ENCODE assay signal across 10 cellular contexts in the genomic region with DNA sequence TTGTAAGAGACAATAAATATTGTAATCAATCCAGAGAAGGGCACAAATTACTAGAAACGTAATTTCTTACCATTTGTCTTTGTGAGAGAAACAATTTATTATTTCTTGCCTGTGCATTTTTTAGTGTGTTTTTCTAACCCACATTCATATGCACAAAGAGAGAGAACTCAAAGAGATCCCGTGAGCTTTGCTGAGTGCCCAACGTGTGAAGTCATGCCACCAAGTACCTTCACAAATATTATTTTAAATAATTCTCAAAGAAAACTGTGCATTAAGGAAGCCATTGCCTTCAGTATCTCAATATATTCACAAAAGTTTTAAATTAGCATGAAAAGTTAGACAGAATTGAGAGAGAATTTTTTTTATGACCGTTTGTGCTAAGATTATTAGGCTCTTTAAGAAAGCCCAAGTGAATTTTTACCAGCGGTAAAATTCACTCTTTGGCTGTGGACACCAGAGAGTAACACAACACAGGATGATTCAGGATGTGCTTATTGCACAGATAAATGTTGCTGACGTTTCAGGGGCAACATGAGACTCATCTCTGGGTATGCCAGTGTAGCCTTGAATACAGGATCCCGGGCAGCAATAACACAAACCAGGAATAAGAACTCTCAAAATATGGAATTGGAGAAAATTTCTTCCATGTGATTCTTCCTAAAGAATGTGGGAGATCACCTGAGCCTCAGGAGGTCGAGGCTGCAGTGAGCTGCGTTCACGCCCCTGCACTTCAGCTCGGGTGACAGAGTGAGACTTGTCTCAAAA. TPM values are rescaled to one million over a fixed set of nuclear protein-coding genes. Genes with fewer than 3 reads are reported as not detected.
DNase-seq lines count a peak whose midpoint lies in the region; ATAC-seq and TF ChIP-seq lines count a peak whose summit lies in the region.
"Had no signal": no experiment of that assay in that cellular context is flagged by ENCODE, and none has a peak within 500 bp of the region (broad histone marks: within the 10 kb centered on the region; RNA-seq: fewer than 3 reads in every experiment).

No MANE protein-coding gene starts in this region.

- no peaks in the 10 kb centered on the region for H3K27me3 ChIP-seq in DND-41 (ENCODE audit: insufficient read depth, low read length, poor library complexity)
- H3K27me3 ChIP-seq in OCI-LY1 (ENCODE audit: insufficient read depth, low read length): no peaks in the 10 kb centered on the region
- H3K27me3 ChIP-seq in duodenal mucosa (ENCODE audit: control insufficient read depth in 1 of 2, insufficient read depth in 2 of 2, low read length in 2 of 2): no peaks in the 10 kb centered on the region
- H3K27me3 ChIP-seq in gastrocnemius medialis: no peaks in the 10 kb centered on the region

- H3K4me2 ChIP-seq in DND-41 (ENCODE audit: insufficient read depth, low read length) (peak overlapping the region; percentile 89), OCI-LY1 (ENCODE audit: low read length) (peak overlapping the region; percentile 94)

- H2AFZ ChIP-seq in DND-41 (ENCODE audit: low read depth, low read length): no peak overlapping the region
- H2AFZ ChIP-seq in OCI-LY1 (ENCODE audit: low read length): no peak overlapping the region

- no peak for TF ChIP-seq POLR2A in gastrocnemius medialis (IDR thresholded peaks at IDR 0.05)

- peaks cover 52% of the 10 kb centered on the region for H3K36me3 ChIP-seq in DND-41 (ENCODE audit: insufficient read depth, low read length)
- peaks cover 42% of the 10 kb centered on the region; the same call in 1 of the 2 replicates for H3K36me3 ChIP-seq in OCI-LY1 (ENCODE audit: insufficient read depth, low read length)
- no peaks in the 10 kb centered on the region for H3K36me3 ChIP-seq in duodenal mucosa (ENCODE audit: control insufficient read depth in 1 of 2, insufficient read depth in 2 of 2, low read length in 2 of 2)
- no peaks in the 10 kb centered on the region for H3K36me3 ChIP-seq in gastrocnemius medialis

- intact Hi-C loops in gastrocnemius medialis (cut with DNase I; ENCODE audit: low total_unique reads): no loop called here

- ATAC-seq in DND-41 (ENCODE audit: insufficient read depth, low read depth): no peak
- no peak for ATAC-seq in gastrocnemius medialis
- ATAC-seq in GM21447 (IDR thresholded peaks at IDR 0.05; ENCODE audit: unreplicated experiment): no peak
- no peak for ATAC-seq in HG03025 (IDR thresholded peaks at IDR 0.05; ENCODE audit: low FRiP score, unreplicated experiment)

- no peak for TF ChIP-seq CTCF in DND-41 (IDR thresholded peaks at IDR 0.05; ENCODE audit: borderline replicate concordance, extremely low read depth, low read length, poor library complexity, severe bottlenecking)
- no peak for TF ChIP-seq CTCF in OCI-LY1 (IDR thresholded peaks at IDR 0.05; ENCODE audit: low read length)
- no peak for TF ChIP-seq CTCF in gastrocnemius medialis (IDR thresholded peaks at IDR 0.05 in 4 of 5, conservative IDR thresholded peaks at IDR 0.05 in 1 of 5)

- peaks cover 8% of the 10 kb centered on the region; the same call in 1 of the 2 replicates for H3F3A ChIP-seq in OCI-LY1 (ENCODE audit: insufficient read depth, low read length)

- H3K9me3 ChIP-seq in DND-41 (ENCODE audit: insufficient read depth, low read length, severe bottlenecking): no peaks in the 10 kb centered on the region
- no peaks in the 10 kb centered on the region for H3K9me3 ChIP-seq in OCI-LY1 (ENCODE audit: low read length)
- H3K9me3 ChIP-seq in duodenal mucosa (ENCODE audit: control insufficient read depth in 1 of 2, low read length in 2 of 2): no peaks in the 10 kb centered on the region
- no peaks in the 10 kb centered on the region for H3K9me3 ChIP-seq in gastrocnemius medialis

- H3K9ac ChIP-seq in DND-41 (ENCODE audit: low read depth, low read length) (peak overlapping the region; percentile 78), OCI-LY1 (ENCODE audit: low read length) (peak overlapping the region; percentile 88), duodenal mucosa (ENCODE audit: low read depth in 1 of 2, low read length in 2 of 2) (peak overlapping the region in 1 of 2 donors; percentile 58)

- H3K27ac ChIP-seq in DND-41 (ENCODE audit: low read length): peak overlapping the region; percentile 87
- H3K27ac ChIP-seq in OCI-LY1 (ENCODE audit: low read depth, low read length, poor library complexity, severe bottlenecking): peak overlapping the region; percentile 97
- peak overlapping the region; percentile 45 for H3K27ac ChIP-seq in duodenal mucosa (ENCODE audit: low read depth, low read length)
- H3K27ac ChIP-seq in gastrocnemius medialis: peak overlapping the region; percentile 66 to 72 (median 69)

- in situ Hi-C loops in gastrocnemius medialis (cut with MboI; ENCODE audit: low sequenced_read_pairs in 4 of 4): no loop called here

- DNase-seq in DND-41 (no peak), gastrocnemius medialis (no peak), mesenteric fat pad (ENCODE audit: low spot score) (no peak), superior temporal gyrus (ENCODE audit: extremely low spot score) (no peak)
- DNase-seq: EL, nephron progenitor cell had no signal

- no peaks in the 10 kb centered on the region for H3K9me2 ChIP-seq in OCI-LY1 (ENCODE audit: low read depth, low read length)

- peaks cover 37% of the 10 kb centered on the region for H4K20me1 ChIP-seq in DND-41 (ENCODE audit: insufficient read depth, low read length)
- H4K20me1 ChIP-seq in OCI-LY1 (ENCODE audit: insufficient read depth, low read length): no peaks in the 10 kb centered on the region

- peak overlapping the region; percentile 41 to 77; a peak in 3 of 4 replicates for H3K4me3 ChIP-seq in DND-41 (ENCODE audit: low read depth in 1 of 2, low read length in 2 of 2)
- H3K4me3 ChIP-seq in OCI-LY1 (ENCODE audit: low read depth, low read length, poor library complexity, severe bottlenecking): peak overlapping the region; percentile 87
- H3K4me3 ChIP-seq in duodenal mucosa (ENCODE audit: low read depth in 1 of 2, low read length in 2 of 2): peak overlapping the region; percentile 74 to 76
- H3K4me3 ChIP-seq in gastrocnemius medialis: peak overlapping the region in 3 of 4 donors; percentile 5 to 51 (median 18)

- H3K79me2 ChIP-seq in DND-41 (ENCODE audit: insufficient read depth, low read length): peaks cover 99% of the 10 kb centered on the region
- H3K79me2 ChIP-seq in OCI-LY1 (ENCODE audit: insufficient read depth, low read length): peaks cover 78% of the 10 kb centered on the region

- H3K4me1 ChIP-seq in DND-41 (ENCODE audit: insufficient read depth, low read length) (peaks cover 86% of the 10 kb centered on the region), OCI-LY1 (ENCODE audit: insufficient read depth, low read length, severe bottlenecking) (peaks cover 87% of the 10 kb centered on the region), duodenal mucosa (ENCODE audit: control insufficient read depth in 1 of 2, insufficient read depth in 2 of 2, low read length in 2 of 2) (peaks cover 15 to 19% of the 10 kb centered on the region in 2 donors), gastrocnemius medialis (peaks cover 0 to 6% of the 10 kb centered on the region in 2 donors)

RNA-seq across cellular contexts. Expression of a gene that starts 2.9 kb away (rescaled TPM):
- 10 to 100 TPM; 20.6 to 88.6 (median 44.0) TPM for total RNA-seq in gastrocnemius medialis
- 136 TPM for total RNA-seq in mesenteric fat pad

RNA-seq across cellular contexts. Expression of a gene that starts 14.3 kb away (rescaled TPM):
- total RNA-seq in gastrocnemius medialis (not detected), mesenteric fat pad (not detected)

RNA-seq across cellular contexts. Expression of a gene that starts 20.2 kb away (rescaled TPM):
- total RNA-seq in gastrocnemius medialis (under 1 TPM in 1 of 4 donors, not detected in 3; 0.42 TPM), mesenteric fat pad (0.87 TPM)

Comparison
In these comparisons a context has a peak if more than half of its experiments do, and no peak if none do; other contexts are left out.
1. H3K27ac ChIP-seq: peak in every context shown above with its lines; median percentile 97 in OCI-LY1; 87 in DND-41; 69 in gastrocnemius medialis; 45 in duodenal mucosa.
2. H3K4me3 ChIP-seq: peak in every context shown above with its lines; median percentile 87 in OCI-LY1; 75 in duodenal mucosa; 59 in DND-41; 18 in gastrocnemius medialis.